8 cellular contexts compared by ENCODE assay signal in genomic region chr1:116724765-116725375, GRCh38. TPM values are rescaled to one million over a fixed set of nuclear protein-coding genes. Genes with fewer than 3 reads are reported as not detected.
A peak's percentile ranks its signal among the peaks of the same experiment; 100 is the strongest.
DNase-seq lines count a peak whose midpoint lies in the region; ATAC-seq and TF ChIP-seq lines count a peak whose summit lies in the region.

No MANE protein-coding gene starts in this region.

- H3K27me3 Mint-ChIP-seq in MCF 10A (ENCODE audit: insufficient read depth, unreplicated experiment) = no peaks in the 10 kb centered on the region

- TF ChIP-seq CTCF in VCaP (conservative IDR thresholded peaks at IDR 0.05) (peak; percentile 86), MCF 10A (IDR thresholded peaks at IDR 0.05; ENCODE audit: unreplicated experiment) (peak; percentile 69), liver (IDR thresholded peaks at IDR 0.05; ENCODE audit: low read depth, low read length, missing input control) (peak; percentile 65)

- POLR2A ChIA-PET in MCF 10A (lab: Yijun Ruan, JAX) = interaction anchor here (0.7 to 0.9 kb wide), 2 partner anchors 30 to 151 kb away, joined by 3 read pairs; no protein-coding TSS in a partner anchor

- H3K9ac ChIP-seq in liver (ENCODE audit: low read depth in 1 of 2, low read length in 2 of 2) = no peak overlapping the region

- H3K9me3 Mint-ChIP-seq in MCF 10A (ENCODE audit: unreplicated experiment) = no peaks in the 10 kb centered on the region

- H3K9me3 ChIP-seq in liver (ENCODE audit: control insufficient read depth in 4 of 4, low read length in 3 of 4) = no peaks in the 10 kb centered on the region

- 44% methylated on average over 7 of the region's 7 CpGs for WGBS in liver

- H3K27me3 ChIP-seq in liver (ENCODE audit: control insufficient read depth in 4 of 4, insufficient read depth in 4 of 4, low read length in 3 of 4) = no peaks in the 10 kb centered on the region

- H3K4me1 Mint-ChIP-seq in MCF 10A (ENCODE audit: insufficient read depth, unreplicated experiment) = peaks cover 7% of the 10 kb centered on the region

- H3K27ac ChIP-seq in VCaP = no peak overlapping the region
- no peak overlapping the region for H3K27ac ChIP-seq in liver (ENCODE audit: low read depth in 1 of 2, low read length in 2 of 2)

- no peak for ATAC-seq in HG02610 (IDR thresholded peaks at IDR 0.05; ENCODE audit: unreplicated experiment)

- intact Hi-C loops in MCF 10A (cut with micrococcal nuclease) = loop anchor here (10.0 kb wide), 1 partner anchor 400 kb away; the partner anchor contains the start of gene TRIM45

- no peak overlapping the region for H3K27ac Mint-ChIP-seq in MCF 10A (ENCODE audit: low read depth, unreplicated experiment)

- TF ChIP-seq RAD21 in liver (IDR thresholded peaks at IDR 0.05) = peak; percentile 68 to 76

- no peaks in the 10 kb centered on the region for H3K36me3 Mint-ChIP-seq in MCF 10A (ENCODE audit: insufficient read depth, unreplicated experiment)

- no peaks in the 10 kb centered on the region for H3K4me1 ChIP-seq in liver (ENCODE audit: control insufficient read depth in 4 of 4, insufficient read depth in 4 of 4, low read length in 3 of 4)

- BruUV-seq in MCF 10A (replicated peaks; lab: Mats Ljungman, UMichigan) = no TSS peak

- CTCF ChIA-PET in MCF 10A (lab: Yijun Ruan, JAX) = interaction anchor here (0.6 to 6.4 kb wide), 42 partner anchors 9 to 564 kb away, joined by 3 to 42 read pairs (median 4); no protein-coding TSS in a partner anchor

- DNase-seq in SHP77 (lab: John Stamatoyannopoulos, UW) (peak; percentile 57 to 70), SHP77 treated with DMSO at 0.1 percent for 48 hours (lab: John Stamatoyannopoulos, UW) (no peak), NCI-H2081 treated with DMSO at 0.1 percent for 48 hours (lab: John Stamatoyannopoulos, UW) (peak; percentile 19), MCF 10A (ENCODE audit: unreplicated experiment) (peak; percentile 86)
- peak; percentile 51 for DNase-seq in stimulated activated CD8-positive, alpha-beta memory T cell treated with anti-CD3 and anti-CD28 coated beads, Interleukin-12 subunit alpha, Interleukin-12 subunit beta, amount 100 ng/mL, for 24 hours (ENCODE audit: extremely low read depth)

- H3K4me3 Mint-ChIP-seq in MCF 10A (ENCODE audit: unreplicated experiment) = no peak overlapping the region

- no peaks in the 10 kb centered on the region for H3K36me3 ChIP-seq in liver (ENCODE audit: control insufficient read depth in 4 of 4, insufficient read depth in 3 of 4, low read depth in 1 of 4, low read length in 3 of 4)

- H3K4me3 ChIP-seq in liver (ENCODE audit: low read depth in 1 of 3, low read length in 3 of 3) = no peak overlapping the region

TF ChIP-seq in liver, 16 proteins besides CTCF, POLR2A, EP300 and RAD21:
- no peak for TF ChIP-seq HNF4G (IDR thresholded peaks at IDR 0.05)

RNA-seq across cellular contexts. Expression of gene CD2, which starts 29.4 kb away (rescaled TPM):
- total RNA-seq in MCF 10A (2022) (not detected in 2 replicates), liver (1 to 10 TPM in 1 of 2 donors, under 1 TPM in 1; 0.28 to 1.1 TPM)
- polyA plus RNA-seq in liver = 1 to 10 TPM in 1 of 2 donors, under 1 TPM in 1; 0.69 to 1.5 TPM

RNA-seq across cellular contexts. Expression of gene IGSF3, which starts 57.3 kb away (rescaled TPM):
- total RNA-seq in MCF 10A (2022) (3.5 and 4.6 TPM in 2 replicates), liver (1 to 10 TPM in 1 of 2 donors, under 1 TPM in 1; 0.92 to 5.4 TPM)
- polyA plus RNA-seq in liver = under 1 TPM; 0.14 to 0.44 TPM
